8 cellular contexts compared by ENCODE assay signal in genomic region chr4:103019319-103020124, GRCh38. TPM values are rescaled to one million over a fixed set of nuclear protein-coding genes. Genes with fewer than 3 reads are reported as not detected.
DNase-seq lines count a peak whose midpoint lies in the region; ATAC-seq and TF ChIP-seq lines count a peak whose summit lies in the region.

SLC9B1 (minus strand) TSS chr4:103019705; CDS start chr4:102991711, 27,994 bp downstream.

- no peaks in the 10 kb centered on the region for H3K36me3 ChIP-seq in thoracic aorta

- no peaks in the 10 kb centered on the region for H3K27me3 ChIP-seq in thoracic aorta (replicated peaks; ENCODE audit: insufficient read depth)

- H3K27ac ChIP-seq in thoracic aorta = peak within 1 kb of the TSS; percentile 82 to 92

- H3K9me3 ChIP-seq in thoracic aorta = no peaks in the 10 kb centered on the region

- TF ChIP-seq CTCF in omental fat pad (IDR thresholded peaks at IDR 0.05) = no peak
- TF ChIP-seq CTCF in thoracic aorta (IDR thresholded peaks at IDR 0.05) = no peak

- peak; percentile 97 for ATAC-seq in omental fat pad (ENCODE audit: low FRiP score)
- ATAC-seq in thoracic aorta (ENCODE audit: insufficient number of reproducible peaks, low FRiP score, low read depth) = peak; percentile 90

- DNase-seq in ELR (ENCODE audit: low read depth) = peak; percentile 95
- DNase-seq in GOT3 (lab: John Stamatoyannopoulos, UW) = peak; percentile 70
- DNase-seq in LHCN-M2 (ENCODE audit: low read depth) = peak; percentile 93
- DNase-seq in SK-N-DZ (ENCODE audit: low spot score) = peak; percentile 67
- DNase-seq in activated naive CD4-positive, alpha-beta T cell treated with anti-CD3 and anti-CD28 coated beads, Interleukin-2, amount 50 U/mL, for 16 hours = peak; percentile 95
- DNase-seq in germinal center (ENCODE audit: low spot score) = peak; percentile 86
- peak; percentile 89 for DNase-seq in omental fat pad (ENCODE audit: low spot score)
- DNase-seq in thoracic aorta (ENCODE audit: low spot score) = peak; percentile 84

- peak within 1 kb of the TSS; percentile 65 for H3K4me3 ChIP-seq in thoracic aorta

- H3K4me1 ChIP-seq in thoracic aorta (ENCODE audit: control insufficient read depth in 1 of 2, low read depth in 2 of 2) = peaks cover 5 to 7% of the 10 kb centered on the region in 2 donors

RNA-seq across cellular contexts. Expression of gene SLC9B1, which starts in this region (rescaled TPM):
- total RNA-seq in LHCN-M2 (2014; rRNA removed) = 0.13 and 0.52 TPM in 2 replicates
- polyA plus RNA-seq in LHCN-M2 (2012) = 0.35 TPM
- polyA plus RNA-seq in SK-N-DZ (2014; cell fraction: cytosol; rRNA removed) = 1.5 TPM in 1 of 2 replicates, not detected in the other
- 0.25 and 0.56 TPM in 2 replicates for polyA plus RNA-seq in SK-N-DZ (2014; cell fraction: nucleus; rRNA removed)
- 1 to 10 TPM in 1 of 4 donors, under 1 TPM in 3; 0.37 to 1.2 (median 0.83) TPM for total RNA-seq in omental fat pad
- total RNA-seq in thoracic aorta = not detected

Comparison
In these comparisons a context has a peak if more than half of its experiments do, and no peak if none do; other contexts are left out.
1. Peak in every context shown above with its lines: DNase-seq, ATAC-seq, H3K4me3 ChIP-seq and H3K27ac ChIP-seq.
2. Peak in DNase-seq in LHCN-M2; RNA of the gene not detected or under 1 TPM.
3. Peak in DNase-seq, ATAC-seq, H3K4me3 ChIP-seq and H3K27ac ChIP-seq in thoracic aorta; RNA of the gene not detected or under 1 TPM.